22 cellular contexts compared by ENCODE assay signal in the genomic region with DNA sequence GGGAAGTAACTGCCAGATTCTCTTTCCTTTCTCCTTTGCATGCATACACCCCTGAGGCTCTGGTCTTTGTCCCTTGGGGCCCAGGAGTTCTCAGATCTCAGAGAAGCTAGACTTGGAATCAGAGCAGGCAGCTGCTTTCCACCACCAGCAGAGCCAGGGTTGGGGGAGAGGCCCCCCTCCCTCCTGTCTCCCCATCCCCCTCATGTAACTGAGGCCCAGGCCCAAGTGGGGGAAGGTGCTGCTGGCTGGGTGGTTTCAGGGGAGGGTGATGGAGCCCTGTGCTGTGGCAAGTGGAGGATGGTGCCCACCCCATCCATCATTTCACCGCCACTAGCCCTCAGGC. TPM values are rescaled to one million over a fixed set of nuclear protein-coding genes. Genes with fewer than 3 reads are reported as not detected.
DNase-seq lines count a peak whose midpoint lies in the region; ATAC-seq and TF ChIP-seq lines count a peak whose summit lies in the region.
"Had no signal": no experiment of that assay in that cellular context is flagged by ENCODE, and none has a peak within 500 bp of the region (broad histone marks: within the 10 kb centered on the region; RNA-seq: fewer than 3 reads in every experiment).

No MANE protein-coding gene starts in this region.

- H3K4me1 ChIP-seq in BLaER1 (peaks cover 70% of the 10 kb centered on the region), IMR-90 (ENCODE audit: control insufficient read depth, insufficient read depth, low read length) (no peaks in the 10 kb centered on the region)
- peaks cover 20% of the 10 kb centered on the region for H3K4me1 ChIP-seq in CD8-positive, alpha-beta T cell (ENCODE audit: insufficient read depth, low read length)

- H3K27ac ChIP-seq in BLaER1 (peak overlapping the region; percentile 51), IMR-90 (ENCODE audit: insufficient read depth, low read length) (no peak overlapping the region)
- no peak overlapping the region for H3K27ac ChIP-seq in CD8-positive, alpha-beta T cell (ENCODE audit: low read depth, low read length)
- H3K27ac ChIP-seq: HL-60, PC-9, prostate gland had no signal

- TF ChIP-seq CTCF in IMR-90 (conservative IDR thresholded peaks at IDR 0.05; ENCODE audit: low read depth, low read length) (no peak), brain (conservative IDR thresholded peaks at IDR 0.05) (no peak), natural killer cell (IDR thresholded peaks at IDR 0.05) (no peak)
- TF ChIP-seq CTCF in CD8-positive, alpha-beta T cell (IDR thresholded peaks at IDR 0.05) = no peak

- H3K4me3 ChIP-seq in BLaER1 (peak overlapping the region; percentile 18; the same call in 1 of the 2 replicates), IMR-90 (ENCODE audit: insufficient read depth, low read depth, low read length) (no peak overlapping the region)
- no peak overlapping the region for H3K4me3 ChIP-seq in CD8-positive, alpha-beta T cell (ENCODE audit: low read depth, low read length)
- H3K4me3 ChIP-seq: lung, PC-9, prostate gland had no signal

- CTCF ChIA-PET in IMR-90 (lab: Yijun Ruan, JAX) = no interaction called here
- CTCF ChIA-PET in CD8-positive, alpha-beta T cell (lab: Charles Lee) = interaction anchor here (0.7 kb wide), 1 partner anchor 133 kb away, joined by 3 read pairs; no protein-coding TSS in a partner anchor

- H2AFZ ChIP-seq in IMR-90 (replicated peaks; ENCODE audit: low read length, poor library complexity) = peak overlapping the region; percentile 7
- H2AFZ ChIP-seq: PC-9 had no signal

- peaks cover 32% of the 10 kb centered on the region for H3K36me3 Mint-ChIP-seq in brain
- H3K36me3 Mint-ChIP-seq in natural killer cell = no peaks in the 10 kb centered on the region
- H3K36me3 Mint-ChIP-seq in CD8-positive, alpha-beta T cell = peaks cover 13% of the 10 kb centered on the region
- H3K36me3 Mint-ChIP-seq: activated naive CD4-positive, alpha-beta T cell treated with anti-CD3 and anti-CD28 coated beads, Interleukin-2, amount 50 U/mL, for 24 hours had no signal

- peaks cover 12 to 40% of the 10 kb centered on the region in 2 experiments for H3K79me1 ChIP-seq in IMR-90 (ENCODE audit: low read depth in 1 of 2, low read length in 2 of 2)

- TF ChIP-seq RAD21 in IMR-90 (IDR thresholded peaks at IDR 0.05; ENCODE audit: low read length) = no peak

- POLR2A ChIA-PET in IMR-90 (lab: Charles Lee; ENCODE audit: unreplicated experiment) = no interaction called here
- POLR2A ChIA-PET in CD8-positive, alpha-beta T cell (lab: Charles Lee) = no interaction called here

- DNase-seq in IMR-90 (no peak), natural killer cell (no peak), NCI-H1694 (lab: John Stamatoyannopoulos, UW) (no peak), NCI-H345 (lab: John Stamatoyannopoulos, UW) (no peak), dedifferentiated amniotic fluid mesenchymal stem cell (ENCODE audit: extremely low spot score) (no peak)
- no peak for DNase-seq in CD8-positive, alpha-beta T cell
- DNase-seq: ACHN; activated T-cell treated with anti-CD3 and anti-CD28 coated beads, Interleukin-2, amount 50 U/mL, for 4 hours; glutamatergic neuron; HFFc6; naive B cell; NCI-H1092 treated with DMSO at 0.1 percent for 48 hours; PC-9; small intestine; stimulated activated CD4-positive, alpha-beta T cell treated with anti-CD3 and anti-CD28 coated beads, Interleukin-4, amount 100 ng/mL, for 4 hours; WERI-Rb-1 had no signal

- H3K4me1 Mint-ChIP-seq in brain (peaks cover 47% of the 10 kb centered on the region), natural killer cell (peaks cover 21 to 26% of the 10 kb centered on the region in 2 donors)
- H3K4me1 Mint-ChIP-seq in CD8-positive, alpha-beta T cell (ENCODE audit: low read depth) = peaks cover 29% of the 10 kb centered on the region

- no peak overlapping the region for H2BK15ac ChIP-seq in IMR-90 (ENCODE audit: low read depth, low read length)

- no peak overlapping the region for H2BK5ac ChIP-seq in IMR-90 (ENCODE audit: low read depth, low read length, poor library complexity, severe bottlenecking)

- no peaks in the 10 kb centered on the region for H3K9me3 ChIP-seq in BLaER1
- no peaks in the 10 kb centered on the region for H3K9me3 ChIP-seq in IMR-90 (ENCODE audit: control insufficient read depth, insufficient read depth, low read length)
- H3K9me3 ChIP-seq in CD8-positive, alpha-beta T cell (ENCODE audit: low read length) = no peaks in the 10 kb centered on the region
- H3K9me3 ChIP-seq: prostate gland had no signal

- H4K91ac ChIP-seq in IMR-90 (ENCODE audit: insufficient read depth, low read depth, low read length) = no peak overlapping the region

- no peak overlapping the region for H2BK20ac ChIP-seq in IMR-90 (ENCODE audit: low read depth, low read length)

- H2AK9ac ChIP-seq in IMR-90 (replicated peaks; ENCODE audit: low read depth, low read length, poor library complexity) = peak overlapping the region; percentile 32

- no peak overlapping the region for H3K23ac ChIP-seq in IMR-90 (ENCODE audit: low read depth, low read length)

- peaks cover 91% of the 10 kb centered on the region for H4K20me1 ChIP-seq in BLaER1
- peaks cover 5% of the 10 kb centered on the region; the same call in 1 of the 2 replicates for H4K20me1 ChIP-seq in IMR-90 (ENCODE audit: insufficient read depth, low read length)

- H3K27ac Mint-ChIP-seq in brain (peak overlapping the region in 4 of 5 experiments; percentile 73 to 94 (median 84)), natural killer cell (peak overlapping the region in 1 of 2 donors; percentile 66)
- H3K27ac Mint-ChIP-seq in CD8-positive, alpha-beta T cell = no peak overlapping the region
- H3K27ac Mint-ChIP-seq: HFFc6 had no signal

- no peak for TF ChIP-seq POLR2A in IMR-90 (IDR thresholded peaks at IDR 0.05; ENCODE audit: low read depth, low read length)

- no TSS peak for BruUV-seq in IMR-90 (replicated peaks; lab: Mats Ljungman, UMichigan)

- dilution Hi-C loops in IMR-90 (cut with HindIII; ENCODE audit: low sequenced_read_pairs, unreplicated experiment) = no loop called here

- no peak overlapping the region for H2BK120ac ChIP-seq in IMR-90 (ENCODE audit: low read depth, low read length)

- H3K27me3 ChIP-seq in BLaER1 (no peaks in the 10 kb centered on the region), IMR-90 (ENCODE audit: control insufficient read depth, insufficient read depth, low read length) (no peaks in the 10 kb centered on the region)
- no peaks in the 10 kb centered on the region for H3K27me3 ChIP-seq in CD8-positive, alpha-beta T cell (ENCODE audit: insufficient read depth, low read length)

- H3K27me3 Mint-ChIP-seq in brain = peaks cover 35% of the 10 kb centered on the region
- no peaks in the 10 kb centered on the region for H3K27me3 Mint-ChIP-seq in natural killer cell (ENCODE audit: low read depth in 2 of 2)
- H3K27me3 Mint-ChIP-seq in CD8-positive, alpha-beta T cell (ENCODE audit: low read depth) = no peaks in the 10 kb centered on the region
- H3K27me3 Mint-ChIP-seq: activated naive CD4-positive, alpha-beta T cell treated with anti-CD3 and anti-CD28 coated beads, Interleukin-2, amount 50 U/mL, for 24 hours; naive B cell had no signal

- in situ Hi-C loops in IMR-90 (cut with MboI; ENCODE audit: low sequenced_read_pairs) = no loop called here

- H3K9me3 Mint-ChIP-seq in brain = no peaks in the 10 kb centered on the region
- no peaks in the 10 kb centered on the region for H3K9me3 Mint-ChIP-seq in natural killer cell
- no peaks in the 10 kb centered on the region for H3K9me3 Mint-ChIP-seq in CD8-positive, alpha-beta T cell
- H3K9me3 Mint-ChIP-seq: activated naive CD4-positive, alpha-beta T cell treated with anti-CD3 and anti-CD28 coated beads, Interleukin-2, amount 50 U/mL, for 24 hours; activated T-cell treated with anti-CD3 and anti-CD28 coated beads, Interleukin-2, amount 50 U/mL, for 4 hours; HFFc6; naive B cell had no signal

- peak overlapping the region in 3 of 5 experiments; percentile 45 to 81 (median 70) for H3K4me3 Mint-ChIP-seq in brain
- peak overlapping the region; percentile 41 for H3K4me3 Mint-ChIP-seq in natural killer cell
- H3K4me3 Mint-ChIP-seq in CD8-positive, alpha-beta T cell = no peak overlapping the region
- H3K4me3 Mint-ChIP-seq: activated naive CD4-positive, alpha-beta T cell treated with anti-CD3 and anti-CD28 coated beads, Interleukin-2, amount 50 U/mL, for 24 hours; activated T-cell treated with anti-CD3 and anti-CD28 coated beads, Interleukin-2, amount 50 U/mL, for 4 hours; HFFc6 had no signal

- intact Hi-C loops in IMR-90 (cut with micrococcal nuclease) (no loop called here), natural killer cell (cut with micrococcal nuclease) (no loop called here)
- intact Hi-C loops in CD8-positive, alpha-beta T cell (cut with DNase I, micrococcal nuclease) = loop anchor here in 1 of 2 experiments (5.0 kb wide), 1 partner anchor 485 kb away; no protein-coding TSS in a partner anchor

- no peak overlapping the region for H4K8ac ChIP-seq in IMR-90 (ENCODE audit: low read depth in 2 of 2, low read length in 2 of 2)

- H4K5ac ChIP-seq in IMR-90 (ENCODE audit: low read depth, low read length) = no peak overlapping the region

- peak overlapping the region; percentile 97 for H3K4me2 ChIP-seq in BLaER1
- H3K4me2 ChIP-seq in IMR-90 (ENCODE audit: low read depth, low read length) = no peak overlapping the region
- H3K4me2 ChIP-seq: PC-9 had no signal

- ATAC-seq in IMR-90 (ENCODE audit: low read depth) (no peak), natural killer cell (no peak)
- no peak for ATAC-seq in CD8-positive, alpha-beta T cell
- ATAC-seq: activated T-cell treated with anti-CD3 and anti-CD28 coated beads, Interleukin-2, amount 50 U/mL, for 4 hours had no signal

- no peak overlapping the region for H3K14ac ChIP-seq in IMR-90 (replicated peaks; ENCODE audit: low read depth, low read length)

- no CpG with 5 or more reads among the region's 1 CpG for WGBS in IMR-90 (ENCODE audit: extremely low coverage in 2 of 2, insufficient read length in 1 of 2), 2 experiments

- no peak overlapping the region for H3K56ac ChIP-seq in IMR-90 (ENCODE audit: extremely low read depth, insufficient read depth, low read length)

- peak overlapping the region; percentile 59 for H3K9ac ChIP-seq in BLaER1
- no peak overlapping the region for H3K9ac ChIP-seq in IMR-90 (ENCODE audit: low read depth, low read length)

- no peak overlapping the region for H3K18ac ChIP-seq in IMR-90 (ENCODE audit: low read depth, low read length)

- peaks cover 18% of the 10 kb centered on the region; the same call in 1 of the 2 replicates for H3K9me1 ChIP-seq in IMR-90 (ENCODE audit: insufficient read depth, low read length)

- H3K36me3 ChIP-seq in BLaER1 = peaks cover 33% of the 10 kb centered on the region
- H3K36me3 ChIP-seq in IMR-90 (ENCODE audit: control insufficient read depth, insufficient read depth, low read length) = peaks cover 19% of the 10 kb centered on the region
- no peaks in the 10 kb centered on the region for H3K36me3 ChIP-seq in CD8-positive, alpha-beta T cell (ENCODE audit: insufficient read depth, low read length)

- no peak overlapping the region for H3K4ac ChIP-seq in IMR-90 (ENCODE audit: low read depth, low read length)

- H2AK5ac ChIP-seq in IMR-90 (ENCODE audit: low read depth, low read length) = no peak overlapping the region

RNA-seq across cellular contexts. Expression of gene FOXP4, which starts 16.4 kb away (rescaled TPM):
- total RNA-seq in IMR-90 (2012; rRNA removed) (0.72 and 0.83 TPM in 2 replicates), natural killer cell (10 to 100 TPM; 11.2 to 21.1 (median 14.7) TPM)
- polyA plus RNA-seq in IMR-90 (2012; rRNA removed) (9.5 and 10.4 TPM in 2 replicates), brain (ENCODE audit: insufficient read depth, low read depth, low replicate concordance) (184 TPM)
- polyA plus RNA-seq in IMR-90 (2012; cell fraction: cytosol; rRNA removed) = 6.0 and 13.9 TPM in 2 replicates
- 9.7 and 21.6 TPM in 2 replicates for polyA plus RNA-seq in IMR-90 (2012; cell fraction: nucleus; rRNA removed; ENCODE audit: low replicate concordance)
- total RNA-seq in CD8-positive, alpha-beta T cell = 10 to 100 TPM in 1 of 2 experiments, 1 to 10 TPM in 1; 9.9 to 11.4 TPM
